Comparison of ENCODE assay signal across 17 cellular contexts in the genomic region with DNA sequence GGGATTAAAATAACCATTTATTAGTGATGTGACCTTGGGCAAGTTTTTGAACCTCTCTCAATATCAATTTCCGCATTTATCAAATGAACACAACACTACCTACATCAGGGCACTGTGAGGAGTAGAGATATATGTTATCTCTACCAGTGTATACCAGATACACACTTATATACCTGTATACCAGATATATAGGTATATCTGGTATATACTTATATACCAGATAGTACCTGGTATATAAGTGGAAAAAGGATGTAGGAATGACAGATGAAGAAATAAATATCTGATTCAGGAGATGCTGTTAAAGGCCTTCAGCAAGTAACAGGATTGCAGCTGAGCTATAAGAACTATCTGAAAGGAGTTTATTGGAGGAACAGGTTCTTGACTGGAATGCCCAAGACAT.
"Had no signal": no experiment of that assay in that cellular context is flagged by ENCODE, and none has a peak within 500 bp of the region (broad histone marks: within the 10 kb centered on the region; RNA-seq: fewer than 3 reads in every experiment).

No MANE protein-coding gene starts in this region.

- H3K36me3 ChIP-seq: stomach, suprapubic skin, thoracic aorta, thyroid gland, tibial artery, tibial nerve, transverse colon, upper lobe of left lung, upper lobe of right lung, uterus, vagina had no signal

- H3K9me3 ChIP-seq: suprapubic skin, testis, thoracic aorta, thyroid gland, upper lobe of right lung, uterus, vagina had no signal

- ATAC-seq: stimulated activated effector memory CD8-positive, alpha-beta T cell treated with anti-CD3 and anti-CD28 coated beads, Interleukin-12 subunit alpha, Interleukin-12 subunit beta, amount 100 ng/mL, for 72 hours; stimulated activated memory B cell treated with anti-CD40 and anti-IgM and Interleukin-4, amounts not matched to agents 10 μg/mL and 1 μg/mL and 100 μg/mL, for 72 hours; stimulated activated naive B cell treated with anti-CD40 and anti-IgM and Interleukin-4, amounts not matched to agents 10 μg/mL and 1 μg/mL and 100 μg/mL, for 72 hours; stimulated activated naive CD8-positive, alpha-beta T cell treated with anti-CD3 and anti-CD28 coated beads, Interleukin-15, amount 100 ng/mL, for 72 hours; stimulated activated naive CD8-positive, alpha-beta T cell treated with anti-CD3 and anti-CD28 coated beads, Interleukin-15, Interleukin-2, amounts not matched to agents 100 U/mL and 50 U/mL, for 24 hours; upper lobe of right lung had no signal

- H3K4me1 ChIP-seq: stomach, suprapubic skin, testis, thyroid gland, tibial artery, tibial nerve, transverse colon, upper lobe of left lung, upper lobe of right lung, uterus, vagina had no signal

- H3K27ac ChIP-seq: stomach, suprapubic skin, testis, thoracic aorta, thyroid gland, tibial artery, tibial nerve, transverse colon, upper lobe of left lung, upper lobe of right lung, uterus, vagina had no signal

- H3K4me3 ChIP-seq: stomach, suprapubic skin, testis, thoracic aorta, thyroid gland, tibial artery, tibial nerve, transverse colon, upper lobe of left lung, upper lobe of right lung, uterus, vagina had no signal
